1 cellular context compared by ENCODE assay signal in genomic region chr1:94895518-94895917, GRCh38.
TF ChIP-seq lines count a peak whose summit lies in the region.

No MANE protein-coding gene starts in this region.

TF ChIP-seq in HepG2, 621 proteins besides CTCF, POLR2A, EP300 and RAD21:
- TF ChIP-seq USF2 (IDR thresholded peaks at IDR 0.05; ENCODE audit: low read depth, low read length) (no peak), USF2 (CRISPR knock-in tag; IDR thresholded peaks at IDR 0.05; ENCODE audit: borderline replicate concordance) (no peak), ATAD3A (CRISPR knock-in tag; IDR thresholded peaks at IDR 0.05) (no peak), ELK4 (CRISPR knock-in tag; IDR thresholded peaks at IDR 0.05; ENCODE audit: borderline replicate concordance) (no peak), POLR2G (IDR thresholded peaks at IDR 0.05; ENCODE audit: low read depth, low read length) (0 out of 2 replicates have a peak, but pooled peaks have one; percentile 38), ZBTB40 (IDR thresholded peaks at IDR 0.05) (no peak), ZBTB40 (CRISPR knock-in tag; IDR thresholded peaks at IDR 0.05) (no peak), MATR3 (CRISPR knock-in tag; IDR thresholded peaks at IDR 0.05) (no peak), ZMYM3 (CRISPR knock-in tag; IDR thresholded peaks at IDR 0.05) (0 out of 2 replicates have a peak, but pooled peaks have one; percentile 1)
